In genomic region chr6:143253630-143254029, GRCh38 we compare ENCODE assay signal across 1 cellular context.
TF ChIP-seq lines count a peak whose summit lies in the region.

No MANE protein-coding gene starts in this region.

TF ChIP-seq in WTC11, 78 proteins besides CTCF, POLR2A, EP300 and RAD21 (continued from another document):
- TF ChIP-seq GABPB1 (CRISPR knock-in tag; IDR thresholded peaks at IDR 0.05) = no peak
- no peak for TF ChIP-seq ATF1 (CRISPR knock-in tag; IDR thresholded peaks at IDR 0.05)
